1 cellular context compared by ENCODE assay signal in genomic region chr1:22507582-22507981, GRCh38.
TF ChIP-seq lines count a peak whose summit lies in the region.

No MANE protein-coding gene starts in this region.

TF ChIP-seq in K562, 482 proteins besides CTCF, POLR2A, EP300 and RAD21 (continued from another document):
- TF ChIP-seq ZBTB33 (CRISPR knock-in tag; IDR thresholded peaks at IDR 0.05) (peak; percentile 84), SETDB1 (IDR thresholded peaks at IDR 0.05; ENCODE audit: low read length) (no peak), PHTF2 (CRISPR knock-in tag; IDR thresholded peaks at IDR 0.05) (no peak), CEBPZ (IDR thresholded peaks at IDR 0.05; ENCODE audit: borderline replicate concordance, low read depth, low read length) (no peak), PRDM10 (IDR thresholded peaks at IDR 0.05; ENCODE audit: partially characterized antibody) (no peak), SMAD2 (IDR thresholded peaks at IDR 0.05; ENCODE audit: low read depth, low read length) (no peak), TCF3 (CRISPR knock-in tag; IDR thresholded peaks at IDR 0.05) (no peak), GATAD2B (IDR thresholded peaks at IDR 0.05; ENCODE audit: borderline replicate concordance) (no peak), STAT5B (CRISPR knock-in tag; IDR thresholded peaks at IDR 0.05) (no peak), MBD2 (IDR thresholded peaks at IDR 0.05; ENCODE audit: borderline replicate concordance, low read depth) (no peak)
